Comparison of ENCODE assay signal across 8 cellular contexts in the genomic region with DNA sequence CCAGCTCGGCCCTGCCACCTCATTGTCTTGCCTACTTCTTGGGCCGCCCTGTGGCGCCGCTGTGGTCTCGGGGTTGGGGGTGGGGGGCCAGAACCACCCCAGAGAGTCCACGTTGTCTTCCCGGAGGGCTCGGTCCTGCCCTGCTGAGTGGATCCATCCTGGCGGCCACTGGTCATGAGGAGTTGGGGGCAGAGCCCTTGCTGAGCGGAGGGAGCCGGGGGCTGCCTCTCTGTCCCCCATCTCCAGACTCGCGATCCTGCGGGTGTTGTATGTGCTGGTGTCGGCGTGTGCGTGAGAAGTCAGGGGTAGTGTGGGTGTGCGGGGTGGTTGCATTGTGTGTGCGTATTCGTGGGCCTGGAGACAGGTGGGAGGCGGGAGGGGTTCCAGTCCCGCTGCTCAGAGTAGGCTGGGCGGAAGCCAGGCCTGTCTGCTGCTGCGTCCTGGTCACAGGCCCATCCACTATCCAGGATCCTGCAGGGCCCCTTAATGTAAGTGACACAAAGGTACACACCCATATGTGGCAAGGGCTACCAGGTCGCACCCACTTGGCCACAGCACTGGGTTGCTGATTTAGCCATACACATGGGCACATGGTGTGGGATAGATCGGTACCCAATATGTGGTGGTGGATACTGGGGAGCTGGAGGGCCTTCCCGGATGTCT. TPM values are rescaled to one million over a fixed set of nuclear protein-coding genes. Genes with fewer than 3 reads are reported as not detected.
DNase-seq lines count a peak whose midpoint lies in the region; ATAC-seq and TF ChIP-seq lines count a peak whose summit lies in the region.

No MANE protein-coding gene starts in this region.

- POLR2A ChIA-PET in A673 (lab: Charles Lee; ENCODE audit: low non-redundant PET): no interaction called here
- POLR2A ChIA-PET in naive thymus-derived CD4-positive, alpha-beta T cell (lab: Charles Lee): interaction anchor here (1.0 to 3.1 kb wide), 3 partner anchors 10 to 31 kb away, joined by 3 to 17 read pairs (median 4); partner anchors contain the start of gene NBEAL2

- no peak for ATAC-seq in naive thymus-derived CD4-positive, alpha-beta T cell
- no peak for ATAC-seq in GM18858 (IDR thresholded peaks at IDR 0.05; ENCODE audit: unreplicated experiment)

- peak overlapping the region; percentile 69 for H3K4me3 Mint-ChIP-seq in endodermal cell
- peak overlapping the region; percentile 25 to 86 (median 75) for H3K4me3 Mint-ChIP-seq in naive thymus-derived CD4-positive, alpha-beta T cell

- no peak overlapping the region for H3K9ac ChIP-seq in endodermal cell (ENCODE audit: extremely low read depth, low read length, poor library complexity, severe bottlenecking)

- H3K4me3 ChIP-seq in A673 (ENCODE audit: low read depth, low read length, poor library complexity, severe bottlenecking): peak overlapping the region; percentile 44
- no peak overlapping the region for H3K4me3 ChIP-seq in endodermal cell (ENCODE audit: low read length)
- H3K4me3 ChIP-seq in naive thymus-derived CD4-positive, alpha-beta T cell (ENCODE audit: low read length): no peak overlapping the region

- no peaks in the 10 kb centered on the region for H3K27me3 Mint-ChIP-seq in endodermal cell (ENCODE audit: insufficient read depth)
- no peaks in the 10 kb centered on the region for H3K27me3 Mint-ChIP-seq in naive thymus-derived CD4-positive, alpha-beta T cell

- intact Hi-C loops in A673 (cut with micrococcal nuclease; ENCODE audit: unreplicated experiment): no loop called here
- intact Hi-C loops in naive thymus-derived CD4-positive, alpha-beta T cell (cut with micrococcal nuclease): no loop called here

- TF ChIP-seq CTCF in A673 (conservative IDR thresholded peaks at IDR 0.05; ENCODE audit: low read depth, low read length) (no peak), endodermal cell (conservative IDR thresholded peaks at IDR 0.05) (peak; percentile 45)

- H3K36me3 ChIP-seq in A673 (ENCODE audit: insufficient read depth, low read length, poor library complexity, severe bottlenecking): no peaks in the 10 kb centered on the region
- peaks cover 27% of the 10 kb centered on the region for H3K36me3 ChIP-seq in endodermal cell (ENCODE audit: control insufficient read depth, insufficient read depth, low read length)
- peaks cover 0 to 28% (median 12%) of the 10 kb centered on the region in 3 experiments for H3K36me3 ChIP-seq in naive thymus-derived CD4-positive, alpha-beta T cell (ENCODE audit: control insufficient read depth in 2 of 3, insufficient read depth in 3 of 3, low read length in 3 of 3)

- H3K27me3 ChIP-seq in A673 (replicated peaks; ENCODE audit: insufficient read depth, low read depth, low read length, poor library complexity) (no peaks in the 10 kb centered on the region), endodermal cell (ENCODE audit: control insufficient read depth, insufficient read depth, low read length, poor library complexity, severe bottlenecking) (no peaks in the 10 kb centered on the region)
- H3K27me3 ChIP-seq in naive thymus-derived CD4-positive, alpha-beta T cell (ENCODE audit: control insufficient read depth in 2 of 2, insufficient read depth in 2 of 2, low read length in 2 of 2): no peaks in the 10 kb centered on the region

- CTCF ChIA-PET in A673 (lab: Charles Lee): no interaction called here
- CTCF ChIA-PET in naive thymus-derived CD4-positive, alpha-beta T cell (lab: Charles Lee): no interaction called here

- DNase-seq in A673 (ENCODE audit: low spot score): no peak
- DNase-seq in HuH-7.5 (ENCODE audit: low spot score): peak; percentile 27
- peak; percentile 65 for DNase-seq in endodermal cell
- no peak for DNase-seq in naive thymus-derived CD4-positive, alpha-beta T cell
- no peak for DNase-seq in NCI-H510A (lab: John Stamatoyannopoulos, UW)
- no peak for DNase-seq in NCI-H82 treated with DMSO at 0.1 percent for 48 hours (lab: John Stamatoyannopoulos, UW; ENCODE audit: unreplicated experiment)
- DNase-seq in NCI-H2171 treated with DMSO at 0.1 percent for 48 hours (lab: John Stamatoyannopoulos, UW): no peak

- BruUV-seq in A673 (replicated peaks; lab: Mats Ljungman, UMichigan): no TSS peak

- H3K4me1 ChIP-seq in A673 (ENCODE audit: insufficient read depth, low read length, poor library complexity, severe bottlenecking) (no peaks in the 10 kb centered on the region), endodermal cell (ENCODE audit: control insufficient read depth, insufficient read depth, low read length) (no peaks in the 10 kb centered on the region)
- H3K4me1 ChIP-seq in naive thymus-derived CD4-positive, alpha-beta T cell (ENCODE audit: control insufficient read depth in 2 of 2, insufficient read depth in 2 of 2, low read length in 2 of 2): no peaks in the 10 kb centered on the region

- peak overlapping the region; percentile 100 for H3K27ac Mint-ChIP-seq in endodermal cell
- peak overlapping the region; percentile 40 to 87 (median 77) for H3K27ac Mint-ChIP-seq in naive thymus-derived CD4-positive, alpha-beta T cell

- no peaks in the 10 kb centered on the region for H3K9me3 Mint-ChIP-seq in endodermal cell
- H3K9me3 Mint-ChIP-seq in naive thymus-derived CD4-positive, alpha-beta T cell: peaks cover 0 to 1% (median 0%) of the 10 kb centered on the region in 11 donors

- H3K27ac ChIP-seq in A673 (ENCODE audit: low read depth, low read length, poor library complexity, severe bottlenecking) (peak overlapping the region; percentile 73), endodermal cell (ENCODE audit: low read depth, low read length) (peak overlapping the region; percentile 74)
- peak overlapping the region; percentile 73 for H3K27ac ChIP-seq in naive thymus-derived CD4-positive, alpha-beta T cell (ENCODE audit: low read depth, low read length)

- H3K4me1 Mint-ChIP-seq in endodermal cell: peaks cover 4% of the 10 kb centered on the region
- peaks cover 5 to 24% (median 7%) of the 10 kb centered on the region in 7 donors for H3K4me1 Mint-ChIP-seq in naive thymus-derived CD4-positive, alpha-beta T cell

- peaks cover 26% of the 10 kb centered on the region for H3K36me3 Mint-ChIP-seq in endodermal cell (ENCODE audit: low read depth)
- peaks cover 0 to 11% (median 6%) of the 10 kb centered on the region in 5 donors for H3K36me3 Mint-ChIP-seq in naive thymus-derived CD4-positive, alpha-beta T cell

- H3K9me3 ChIP-seq in A673 (ENCODE audit: low read depth, low read length, poor library complexity, severe bottlenecking) (no peaks in the 10 kb centered on the region), endodermal cell (ENCODE audit: control insufficient read depth, low read length) (no peaks in the 10 kb centered on the region)
- H3K9me3 ChIP-seq in naive thymus-derived CD4-positive, alpha-beta T cell (ENCODE audit: control insufficient read depth in 2 of 3, low read length in 3 of 3): no peaks in the 10 kb centered on the region

- 69 to 89% methylated on average over 8 to 27 of the region's 27 CpGs for WGBS in endodermal cell (ENCODE audit: insufficient coverage in 1 of 2, insufficient read length in 1 of 2), 2 experiments

RNA-seq across cellular contexts. Expression of gene NBEAL2, which starts 30.7 kb away (rescaled TPM):
- total RNA-seq in A673 (2021) (15.7 and 17.8 TPM in 2 replicates), endodermal cell (10 to 100 TPM; 59.2 to 64.0 TPM)
- 22.9 TPM for polyA plus RNA-seq in endodermal cell (2013, experiment 1 of 2)
- polyA plus RNA-seq in endodermal cell (2013, experiment 2 of 2): 17.8 TPM
- total RNA-seq in naive thymus-derived CD4-positive, alpha-beta T cell: 100 to 1,000 TPM in 2 of 5 experiments, 10 to 100 TPM in 3; 48.8 to 289 (median 94.0) TPM
- polyA plus RNA-seq in naive thymus-derived CD4-positive, alpha-beta T cell: 1 to 10 TPM; 1.7 to 4.9 TPM

RNA-seq across cellular contexts. Expression of gene CCDC12, which starts 33.6 kb away (rescaled TPM):
- total RNA-seq in A673 (2021) (28.2 and 31.3 TPM in 2 replicates), endodermal cell (10 to 100 TPM; 46.7 to 47.8 TPM)
- polyA plus RNA-seq in endodermal cell (2013, experiment 1 of 2): 44.4 TPM
- polyA plus RNA-seq in endodermal cell (2013, experiment 2 of 2): 41.1 TPM
- 10 to 100 TPM; 51.6 to 61.5 (median 56.9) TPM for total RNA-seq in naive thymus-derived CD4-positive, alpha-beta T cell
- 100 to 1,000 TPM in 1 of 2 donors, 10 to 100 TPM in 1; 88.2 to 115 TPM for polyA plus RNA-seq in naive thymus-derived CD4-positive, alpha-beta T cell

Comparison
In these comparisons a context has a peak if more than half of its experiments do, and no peak if none do; other contexts are left out.
1. DNase-seq: peak in HuH-7.5 (single experiment) and endodermal cell (single experiment); none in A673 (single experiment), naive thymus-derived CD4-positive, alpha-beta T cell (0 of 9), NCI-H510A (single experiment), NCI-H82 treated with DMSO at 0.1 percent for 48 hours (single experiment) and NCI-H2171 treated with DMSO at 0.1 percent for 48 hours (single experiment).
2. Peak in every context shown above with its lines, with median percentiles within 50 percentile points of each other: H3K27ac ChIP-seq.